8 cellular contexts compared by ENCODE assay signal in the genomic region with DNA sequence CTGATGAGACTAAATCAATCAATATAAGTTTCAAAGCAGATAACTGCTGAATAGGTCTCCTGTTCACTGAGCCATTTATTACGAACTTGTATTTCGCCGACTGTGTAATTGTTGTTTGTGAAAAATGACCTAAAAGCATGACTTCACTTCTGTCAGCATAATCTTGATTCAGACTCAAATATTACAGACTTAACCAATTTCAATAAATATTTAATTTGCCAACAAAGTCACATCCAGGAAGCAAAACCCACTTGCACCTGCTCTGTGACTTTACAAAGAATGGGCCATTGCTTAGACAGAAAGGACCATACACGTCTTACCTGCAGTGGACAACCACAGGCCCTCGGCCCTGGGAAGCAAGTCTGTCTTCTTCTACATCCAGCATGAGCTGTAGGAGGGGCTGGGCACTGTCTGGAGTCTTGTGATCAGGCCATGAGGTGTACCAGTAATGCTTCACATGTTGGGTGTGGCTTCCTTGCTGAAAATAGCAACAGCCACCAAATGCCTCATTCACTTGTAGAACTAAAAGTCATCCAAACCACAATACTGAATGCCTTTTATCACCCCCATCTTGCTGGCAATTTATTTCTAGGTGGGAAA. TPM values are rescaled to one million over a fixed set of nuclear protein-coding genes. Genes with fewer than 3 reads are reported as not detected.
DNase-seq lines count a peak whose midpoint lies in the region; ATAC-seq, FAIRE-seq and TF ChIP-seq lines count a peak whose summit lies in the region.
"Had no signal": no experiment of that assay in that cellular context is flagged by ENCODE, and none has a peak within 500 bp of the region (broad histone marks: within the 10 kb centered on the region; RNA-seq: fewer than 3 reads in every experiment).

No MANE protein-coding gene starts in this region.

- peak overlapping the region; percentile 79 for H3K4me2 ChIP-seq in GM23248 (ENCODE audit: unreplicated experiment)

- H3K27ac ChIP-seq in GM23248 (peak overlapping the region; percentile 98), psoas muscle (no peak overlapping the region)

- in situ Hi-C loops in GM23248 (cut with MboI), result no loop called here

- peak; percentile 82 for FAIRE-seq in RCC 7860 (lab: Jason Lieb, UNC)

- intact Hi-C loops in psoas muscle (cut with DNase I), result no loop called here

- DNase-seq in GM23248 (peak; percentile 97), RCC 7860 (ENCODE audit: low spot score) (peak; percentile 95), psoas muscle (no peak), GM10266 (ENCODE audit: extremely low spot score) (no peak), NCI-H1417 treated with DMSO at 0.1 percent for 48 hours (lab: John Stamatoyannopoulos, UW) (no peak)
- DNase-seq: NCI-H1930 had no signal

- H3K79me2 ChIP-seq in GM23248 (ENCODE audit: insufficient read depth), result no peaks in the 10 kb centered on the region

- peak overlapping the region; percentile 79 for H3K9ac ChIP-seq in GM23248

- no peaks in the 10 kb centered on the region for H3K9me3 ChIP-seq in GM23248 (ENCODE audit: low read depth)
- H3K9me3 ChIP-seq in psoas muscle, result no peaks in the 10 kb centered on the region

- peak overlapping the region; percentile 52; the same call in 1 of the 2 replicates for H3K4me3 ChIP-seq in GM23248
- H3K4me3 ChIP-seq in psoas muscle, result no peak overlapping the region

- H2AFZ ChIP-seq in GM23248, result 0 out of 2 replicates have a peak overlapping the region, but pooled peaks have one; percentile 11

- WGBS in GM23248 (ENCODE audit: low coverage in 1 of 2, low lambda C conversion rate in 2 of 2, missing lambda C conversion rate in 2 of 2), 2 experiments, result 52 to 60% methylated on average over 5 of the region's 5 CpGs
- 73 to 83% (median 80%) methylated on average over 5 of the region's 5 CpGs for WGBS in psoas muscle, 3 donors

- peaks cover 18% of the 10 kb centered on the region for H3F3A ChIP-seq in GM23248 (ENCODE audit: insufficient read depth)

- ATAC-seq in esophagus mucosa (peak; percentile 53), psoas muscle (peak in 3 of 4 donors; percentile 34 to 53 (median 49)), GM21619 (IDR thresholded peaks at IDR 0.05; ENCODE audit: unreplicated experiment) (no peak)

- H3K4me1 ChIP-seq in GM23248 (ENCODE audit: insufficient read depth) (peaks cover 29% of the 10 kb centered on the region), psoas muscle (no peaks in the 10 kb centered on the region)

- H4K20me1 ChIP-seq in GM23248 (ENCODE audit: insufficient read depth), result no peaks in the 10 kb centered on the region

- H3K36me3 ChIP-seq in GM23248 (ENCODE audit: low read depth) (no peaks in the 10 kb centered on the region), psoas muscle (ENCODE audit: insufficient read depth in 1 of 2, low read depth in 1 of 2) (no peaks in the 10 kb centered on the region)

- H3K27me3 ChIP-seq in GM23248 (replicated peaks; ENCODE audit: insufficient read depth), result no peaks in the 10 kb centered on the region
- no peaks in the 10 kb centered on the region for H3K27me3 ChIP-seq in psoas muscle (ENCODE audit: insufficient read depth in 3 of 3, low read length in 2 of 3)

- no peaks in the 10 kb centered on the region for H3K9me2 ChIP-seq in GM23248 (ENCODE audit: insufficient read depth)

- TF ChIP-seq CTCF in psoas muscle (IDR thresholded peaks at IDR 0.05), result no peak
- no peak for TF ChIP-seq CTCF in GM10266 (IDR thresholded peaks at IDR 0.05; ENCODE audit: control insufficient read depth, insufficient read depth, low read depth, missing control alignments)

RNA-seq across cellular contexts. Expression of a gene that starts 23.5 kb away (rescaled TPM):
- 3.9 and 4.4 TPM in 2 replicates for total RNA-seq in GM23248 (2014; rRNA removed; shearing (Covaris generic))
- polyA plus RNA-seq in GM23248 (2016; fragmentation: Nextera tagmentation; extraction: Ambion mirVana) (3.8 and 5.1 TPM in 2 replicates), psoas muscle (1 to 10 TPM; 6.5 to 7.6 (median 7.2) TPM)
- total RNA-seq in esophagus mucosa (5.1 TPM), psoas muscle (10 to 100 TPM; 10.9 to 32.1 (median 17.8) TPM)

Comparison
In these comparisons a context has a peak if more than half of its experiments do, and no peak if none do; other contexts are left out.
1. DNase-seq: peak in GM23248 (single experiment) and RCC 7860 (single experiment); none in psoas muscle (0 of 2), GM10266 (single experiment) and NCI-H1417 treated with DMSO at 0.1 percent for 48 hours (single experiment).